2 cellular contexts compared by ENCODE assay signal in genomic region chr14:99763527-99764221, GRCh38.
TF ChIP-seq lines count a peak whose summit lies in the region.

No MANE protein-coding gene starts in this region.

TF ChIP-seq in IMR-90, 13 proteins besides CTCF, POLR2A, EP300 and RAD21 (continued from another document):
- TF ChIP-seq ELK1 (IDR thresholded peaks at IDR 0.05; ENCODE audit: borderline replicate concordance, low read depth, low read length) (no peak), USF2 (IDR thresholded peaks at IDR 0.05; ENCODE audit: low read depth, low read length) (no peak), MAZ (IDR thresholded peaks at IDR 0.05; ENCODE audit: borderline replicate concordance, low read depth, low read length) (no peak), NFE2L2 (IDR thresholded peaks at IDR 0.05; ENCODE audit: low read depth, low read length) (no peak)

TF ChIP-seq in liver, 16 proteins besides CTCF, POLR2A, EP300 and RAD21 (continued from another document):
- TF ChIP-seq RXRA (IDR thresholded peaks at IDR 0.05) (peak; percentile 42 to 62), HNF4G (IDR thresholded peaks at IDR 0.05) (no peak), FOXA2 (IDR thresholded peaks at IDR 0.05) (no peak), NR2F2 (IDR thresholded peaks at IDR 0.05) (peak; percentile 13), REST (IDR thresholded peaks at IDR 0.05) (no peak), GABPA (IDR thresholded peaks at IDR 0.05 in 1 of 2, conservative IDR thresholded peaks at IDR 0.05 in 1 of 2) (no peak), ATF3 (IDR thresholded peaks at IDR 0.05) (no peak)
TF ChIP-seq in liver: peak in this region for 2.
